12 cellular contexts compared by ENCODE assay signal in genomic region chr1:16013908-16014258, GRCh38. TPM values are rescaled to one million over a fixed set of nuclear protein-coding genes. Genes with fewer than 3 reads are reported as not detected.
DNase-seq lines count a peak whose midpoint lies in the region; ATAC-seq and TF ChIP-seq lines count a peak whose summit lies in the region.
"Had no signal": no experiment of that assay in that cellular context is flagged by ENCODE, and none has a peak within 500 bp of the region (broad histone marks: within the 10 kb centered on the region; RNA-seq: fewer than 3 reads in every experiment).

No MANE protein-coding gene starts in this region.

- no peak overlapping the region for H2BK5ac ChIP-seq in mesendoderm (ENCODE audit: low read length)

- H3K4me1 ChIP-seq in HEK293 (ENCODE audit: control insufficient read depth, insufficient read depth, low read length) (no peaks in the 10 kb centered on the region), body of pancreas (peaks cover 50% of the 10 kb centered on the region), mesendoderm (ENCODE audit: control insufficient read depth, low read depth, low read length) (peaks cover 6% of the 10 kb centered on the region)

- H4K5ac ChIP-seq in mesendoderm (ENCODE audit: low read length), result no peak overlapping the region

- TF ChIP-seq POLR2A in body of pancreas (IDR thresholded peaks at IDR 0.05), result no peak

- POLR2A ChIA-PET in HEK293 (lab: Yijun Ruan, JAX), result no interaction called here

- H2BK15ac ChIP-seq in mesendoderm (replicated peaks; ENCODE audit: low read depth), result no peak overlapping the region

- CTCF ChIA-PET in HEK293 (lab: Yijun Ruan, JAX), result interaction anchor here (0.7 to 1.5 kb wide), 2 partner anchors 190 to 222 kb away, joined by 3 read pairs; no protein-coding TSS in a partner anchor

- H3K27me3 ChIP-seq in body of pancreas (no peaks in the 10 kb centered on the region), mesendoderm (ENCODE audit: insufficient read depth, low read length, poor library complexity) (no peaks in the 10 kb centered on the region)

- no peaks in the 10 kb centered on the region for H3K9me3 ChIP-seq in HEK293 (ENCODE audit: control insufficient read depth, insufficient read depth, low read depth, low read length)
- H3K9me3 ChIP-seq in body of pancreas, result no peaks in the 10 kb centered on the region

- H3K27ac ChIP-seq in HEK293 (ENCODE audit: extremely low read depth, low read depth, low read length) (no peak overlapping the region), body of pancreas (peak overlapping the region; percentile 20 to 77 (median 66)), mesendoderm (ENCODE audit: low read depth, low read length) (no peak overlapping the region)

- H4K8ac ChIP-seq in mesendoderm (ENCODE audit: low read depth, low read length), result no peak overlapping the region

- TF ChIP-seq CTCF in HEK293 (tag by site-specific recombination; IDR thresholded peaks at IDR 0.05), result no peak
- TF ChIP-seq CTCF in body of pancreas (IDR thresholded peaks at IDR 0.05), result no peak
- TF ChIP-seq CTCF in CD14-positive monocyte (IDR thresholded peaks at IDR 0.05), result no peak
- no peak for TF ChIP-seq CTCF in foreskin fibroblast (IDR thresholded peaks at IDR 0.05; ENCODE audit: low read depth, low read length)

- no peaks in the 10 kb centered on the region for H3K79me1 ChIP-seq in mesendoderm (ENCODE audit: low read length)

- WGBS in body of pancreas, 2 donors, result 40 to 58% methylated on average over 3 to 4 of the region's 4 CpGs
- no CpG with 5 or more reads among the region's 4 CpGs for WGBS in mesendoderm (ENCODE audit: extremely low coverage, insufficient coverage, low lambda C conversion rate)

- H3K18ac ChIP-seq in mesendoderm (ENCODE audit: low read length), result no peak overlapping the region

- H3K36me3 ChIP-seq in HEK293 (ENCODE audit: control insufficient read depth in 2 of 2, insufficient read depth in 1 of 2, low read length in 2 of 2), result no peaks in the 10 kb centered on the region
- H3K36me3 ChIP-seq in body of pancreas (replicated peaks in 1 of 2; ENCODE audit: insufficient read depth in 1 of 2, low read depth in 2 of 2), result no peaks in the 10 kb centered on the region
- no peaks in the 10 kb centered on the region for H3K36me3 ChIP-seq in mesendoderm (ENCODE audit: control insufficient read depth, insufficient read depth, low read length)

- peaks cover 4 to 5% of the 10 kb centered on the region in 2 donors for H3K27me3 Mint-ChIP-seq in stimulated activated naive B cell treated with anti-CD40 and anti-IgM and Interleukin-4, amounts not matched to agents 10 μg/mL and 1 μg/mL and 100 μg/mL, for 72 hours
- peaks cover 12 to 14% (median 13%) of the 10 kb centered on the region in 3 donors for H3K27me3 Mint-ChIP-seq in CD14-positive monocyte (ENCODE audit: low read depth in 3 of 3)

- no peak overlapping the region for H3K23ac ChIP-seq in mesendoderm (ENCODE audit: low read length)

- H3K4me3 Mint-ChIP-seq in stimulated activated naive B cell treated with anti-CD40 and anti-IgM and Interleukin-4, amounts not matched to agents 10 μg/mL and 1 μg/mL and 100 μg/mL, for 72 hours, result peak overlapping the region in 1 of 2 donors; percentile 75
- H3K4me3 Mint-ChIP-seq in CD14-positive monocyte, result peak overlapping the region in 1 of 2 donors; percentile 21

- no peak overlapping the region for H3K4ac ChIP-seq in mesendoderm (ENCODE audit: low read depth, low read length)

- intact Hi-C loops in body of pancreas (cut with DNase I), result no loop called here
- intact Hi-C loops in CD14-positive monocyte (cut with micrococcal nuclease), result loop anchor here in 1 of 2 donors (2.0 to 10.0 kb wide), 2 partner anchors 41 to 171 kb away; no protein-coding TSS in a partner anchor

- peak overlapping the region; percentile 47 for H3K9ac ChIP-seq in mesendoderm (ENCODE audit: low read length)

- no peaks in the 10 kb centered on the region for H3K36me3 Mint-ChIP-seq in stimulated activated naive B cell treated with anti-CD40 and anti-IgM and Interleukin-4, amounts not matched to agents 10 μg/mL and 1 μg/mL and 100 μg/mL, for 72 hours
- no peaks in the 10 kb centered on the region for H3K36me3 Mint-ChIP-seq in CD14-positive monocyte

- H3K79me2 ChIP-seq in mesendoderm (ENCODE audit: control insufficient read depth, insufficient read depth, low read length), result no peaks in the 10 kb centered on the region

- peaks cover 25 to 45% of the 10 kb centered on the region in 2 donors for H3K4me1 Mint-ChIP-seq in stimulated activated naive B cell treated with anti-CD40 and anti-IgM and Interleukin-4, amounts not matched to agents 10 μg/mL and 1 μg/mL and 100 μg/mL, for 72 hours
- H3K4me1 Mint-ChIP-seq in CD14-positive monocyte, result peaks cover 15% of the 10 kb centered on the region

- H2AK5ac ChIP-seq in mesendoderm (ENCODE audit: low read length), result no peak overlapping the region

- peak overlapping the region; percentile 75 for H3K56ac ChIP-seq in mesendoderm (ENCODE audit: low read length)

- H2BK120ac ChIP-seq in mesendoderm (ENCODE audit: low read depth, low read length), result no peak overlapping the region

- H3K27ac Mint-ChIP-seq in stimulated activated naive B cell treated with anti-CD40 and anti-IgM and Interleukin-4, amounts not matched to agents 10 μg/mL and 1 μg/mL and 100 μg/mL, for 72 hours, result peak overlapping the region; percentile 88
- H3K27ac Mint-ChIP-seq in CD14-positive monocyte, result peak overlapping the region in 2 of 7 donors; percentile 32 to 58

- DNase-seq in body of pancreas (no peak), mesendoderm (no peak), CD14-positive monocyte (ENCODE audit: low spot score) (no peak), foreskin fibroblast (no peak)
- no peak for DNase-seq in stimulated activated naive B cell treated with anti-CD40 and anti-IgM and Interleukin-4, amounts not matched to agents 10 μg/mL and 1 μg/mL and 100 μg/mL, for 72 hours
- no peak for DNase-seq in stimulated activated naive CD4-positive, alpha-beta T cell (lab: John Stamatoyannopoulos, UW)
- DNase-seq: NCI-H524 had no signal

- H3K4me3 ChIP-seq in HEK293 (ENCODE audit: low read depth, low read length) (no peak overlapping the region), body of pancreas (no peak overlapping the region), mesendoderm (ENCODE audit: low read length) (no peak overlapping the region), foreskin fibroblast (ENCODE audit: low read depth in 1 of 2, low read length in 2 of 2) (no peak overlapping the region)

- no peaks in the 10 kb centered on the region for H3K9me3 Mint-ChIP-seq in stimulated activated naive B cell treated with anti-CD40 and anti-IgM and Interleukin-4, amounts not matched to agents 10 μg/mL and 1 μg/mL and 100 μg/mL, for 72 hours
- no peaks in the 10 kb centered on the region for H3K9me3 Mint-ChIP-seq in CD14-positive monocyte

- H3K4me2 ChIP-seq in mesendoderm (ENCODE audit: low read length), result no peak overlapping the region

- ATAC-seq in body of pancreas (no peak), GM18870 (IDR thresholded peaks at IDR 0.05; ENCODE audit: unreplicated experiment) (no peak)
- ATAC-seq in stimulated activated naive B cell treated with anti-CD40 and anti-IgM and Interleukin-4, amounts not matched to agents 10 μg/mL and 1 μg/mL and 100 μg/mL, for 72 hours (replicated peaks), result no peak

TF ChIP-seq in HEK293, 187 proteins besides CTCF, POLR2A, EP300 and RAD21:
- TF ChIP-seq ZBTB20 (tag by site-specific recombination; IDR thresholded peaks at IDR 0.05), result peak; percentile 49; the same call in 1 of the 2 replicates
- no peak for TF ChIP-seq ZNF624 (tag by site-specific recombination; IDR thresholded peaks at IDR 0.05)
- TF ChIP-seq ZNF449 (tag by site-specific recombination; IDR thresholded peaks at IDR 0.05), result no peak

RNA-seq across cellular contexts. Expression of gene HSPB7, which starts 4.0 kb away (rescaled TPM):
- 10 to 100 TPM in 1 of 2 donors, 1 to 10 TPM in 1; 5.7 to 39.9 TPM for total RNA-seq in body of pancreas
- 0.03 TPM for polyA plus RNA-seq in mesendoderm (2013, experiment 1 of 2)
- polyA plus RNA-seq in mesendoderm (2013, experiment 2 of 2), result 0.07 TPM
- polyA plus RNA-seq in CD14-positive monocyte, result not detected

RNA-seq across cellular contexts. Expression of gene CLCNKA, which starts 8.0 kb away (rescaled TPM):
- total RNA-seq in body of pancreas, result 1 to 10 TPM; 2.1 to 4.0 TPM
- 0.29 TPM for polyA plus RNA-seq in mesendoderm (2013, experiment 1 of 2)
- polyA plus RNA-seq in mesendoderm (2013, experiment 2 of 2), result 0.28 TPM
- polyA plus RNA-seq in CD14-positive monocyte, result not detected
- total RNA-seq: SK-MEL-5 had no signal
- polyA plus RNA-seq: fibroblast of lung had no signal

RNA-seq across cellular contexts. Expression of gene SRARP, which starts 9.8 kb away (rescaled TPM):
- total RNA-seq in body of pancreas, result not detected
- 0.03 TPM for polyA plus RNA-seq in mesendoderm (2013, experiment 1 of 2)
- polyA plus RNA-seq in mesendoderm (2013, experiment 2 of 2), result 0.04 TPM
- polyA plus RNA-seq in CD14-positive monocyte, result not detected
- total RNA-seq: fibroblast of lung, M059J, SK-MEL-5 had no signal
- polyA plus RNA-seq: fibroblast of lung had no signal

RNA-seq across cellular contexts. Expression of gene CLCNKB, which starts 29.7 kb away (rescaled TPM):
- 1 to 10 TPM in 1 of 2 donors, not detected in 1; 1.3 TPM for total RNA-seq in body of pancreas
- polyA plus RNA-seq in mesendoderm (2013, experiment 1 of 2), result 0.86 TPM
- polyA plus RNA-seq in mesendoderm (2013, experiment 2 of 2), result 0.74 TPM
- not detected for polyA plus RNA-seq in CD14-positive monocyte

RNA-seq across cellular contexts. Expression of gene ZBTB17, which starts 38.0 kb away (rescaled TPM):
- 10 to 100 TPM; 28.8 to 73.2 TPM for total RNA-seq in body of pancreas
- polyA plus RNA-seq in mesendoderm (2013, experiment 1 of 2), result 16.0 TPM
- polyA plus RNA-seq in mesendoderm (2013, experiment 2 of 2), result 15.4 TPM
- 1 to 10 TPM; 2.8 to 7.6 TPM for polyA plus RNA-seq in CD14-positive monocyte

Comparison
In these comparisons a context has a peak if more than half of its experiments do, and no peak if none do; other contexts are left out.
1. H3K27ac ChIP-seq: peak in body of pancreas (4 of 4); none in HEK293 (single experiment) and mesendoderm (single experiment).